1 cellular context compared by ENCODE assay signal in the genomic region with DNA sequence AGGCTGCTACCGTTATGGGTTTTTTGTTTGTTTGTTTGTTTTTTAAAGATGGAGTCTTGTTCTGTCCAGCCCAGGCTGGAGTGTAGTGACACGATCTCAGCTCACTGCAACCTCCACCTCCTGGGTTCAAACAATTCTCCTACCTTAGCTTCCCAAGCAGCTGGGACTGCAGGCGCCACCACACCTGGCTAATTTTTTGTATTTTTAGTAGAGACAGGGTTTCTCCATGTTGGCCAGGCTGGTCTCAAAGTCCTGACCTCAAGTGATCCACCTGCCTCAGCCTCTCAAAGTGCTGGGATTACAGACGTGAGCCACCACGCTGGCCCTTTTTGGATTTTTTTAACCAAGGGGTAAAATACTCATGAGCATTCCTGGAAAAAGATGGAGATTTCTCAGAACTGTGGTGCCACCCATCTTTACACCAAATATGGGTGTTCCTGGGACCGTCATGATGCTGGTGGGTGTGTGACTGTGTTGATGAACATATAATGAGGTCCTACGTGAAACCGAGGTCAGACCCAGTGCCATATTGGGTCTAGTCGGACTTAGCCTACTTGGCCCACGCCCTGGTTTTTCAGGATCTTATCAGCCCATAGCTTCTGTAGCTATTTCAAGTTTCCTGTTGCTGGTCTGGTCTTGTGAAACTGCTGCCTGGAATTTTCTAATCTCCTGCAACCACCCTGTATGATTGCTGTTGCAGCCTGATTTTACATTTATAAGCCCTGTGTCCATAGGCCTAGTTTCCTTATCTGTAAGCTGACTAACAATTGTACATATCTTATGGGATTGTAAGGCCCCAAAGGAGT.
TF ChIP-seq lines count a peak whose summit lies in the region.

No MANE protein-coding gene starts in this region.

TF ChIP-seq in K562, 482 proteins besides CTCF, POLR2A, EP300 and RAD21 (continued from another document and continues in another):
- TF ChIP-seq, protein P1, sequence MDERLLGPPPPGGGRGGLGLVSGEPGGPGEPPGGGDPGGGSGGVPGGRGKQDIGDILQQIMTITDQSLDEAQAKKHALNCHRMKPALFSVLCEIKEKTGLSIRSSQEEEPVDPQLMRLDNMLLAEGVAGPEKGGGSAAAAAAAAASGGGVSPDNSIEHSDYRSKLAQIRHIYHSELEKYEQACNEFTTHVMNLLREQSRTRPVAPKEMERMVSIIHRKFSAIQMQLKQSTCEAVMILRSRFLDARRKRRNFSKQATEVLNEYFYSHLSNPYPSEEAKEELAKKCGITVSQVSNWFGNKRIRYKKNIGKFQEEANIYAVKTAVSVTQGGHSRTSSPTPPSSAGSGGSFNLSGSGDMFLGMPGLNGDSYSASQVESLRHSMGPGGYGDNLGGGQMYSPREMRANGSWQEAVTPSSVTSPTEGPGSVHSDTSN (CRISPR knock-in tag; IDR thresholded peaks at IDR 0.05; ENCODE audit: low read depth): no peak
- TF ChIP-seq, protein P1 (tag; conservative IDR thresholded peaks at IDR 0.05; ENCODE audit: low read depth): 0 out of 2 replicates have a peak, but pooled peaks have one; percentile 19
- TF ChIP-seq ZNF175 (CRISPR knock-in tag; IDR thresholded peaks at IDR 0.05; ENCODE audit: low read depth): peak; percentile 47; the same call in 1 of the 2 replicates
- TF ChIP-seq NEUROD1 (IDR thresholded peaks at IDR 0.05; ENCODE audit: borderline replicate concordance, low read depth, low read length, partially characterized antibody): peak; percentile 84
- TF ChIP-seq MYC (IDR thresholded peaks at IDR 0.05; ENCODE audit: low read depth, low read length): peak; percentile 70; the same call in 1 of the 2 replicates
- TF ChIP-seq MYC (CRISPR knock-in tag; IDR thresholded peaks at IDR 0.05; ENCODE audit: borderline replicate concordance, low read depth): no peak; the same call in 1 of the 2 replicates
- TF ChIP-seq MBD2 (IDR thresholded peaks at IDR 0.05; ENCODE audit: borderline replicate concordance, low read depth): peak; percentile 89
- no peak for TF ChIP-seq IRF2 (CRISPR knock-in tag; IDR thresholded peaks at IDR 0.05)
- TF ChIP-seq HDAC3 (IDR thresholded peaks at IDR 0.05; ENCODE audit: borderline replicate concordance, partially characterized antibody): peak; percentile 99
- peak; percentile 98 for TF ChIP-seq KLF1 (tag; IDR thresholded peaks at IDR 0.05)
- no peak for TF ChIP-seq BRF1 (IDR thresholded peaks at IDR 0.05; ENCODE audit: borderline replicate concordance, extremely low read depth, insufficient read length)
- TF ChIP-seq GATAD2A (IDR thresholded peaks at IDR 0.05): 0 out of 2 replicates have a peak, but pooled peaks have one; percentile 38
- TF ChIP-seq CSDE1 (IDR thresholded peaks at IDR 0.05): no peak
- TF ChIP-seq NRF1 (conservative IDR thresholded peaks at IDR 0.05 in 1 of 2, IDR thresholded peaks at IDR 0.05 in 1 of 2): peak; percentile 35 to 43; a peak in 3 of 4 replicates
- TF ChIP-seq, protein P2, sequence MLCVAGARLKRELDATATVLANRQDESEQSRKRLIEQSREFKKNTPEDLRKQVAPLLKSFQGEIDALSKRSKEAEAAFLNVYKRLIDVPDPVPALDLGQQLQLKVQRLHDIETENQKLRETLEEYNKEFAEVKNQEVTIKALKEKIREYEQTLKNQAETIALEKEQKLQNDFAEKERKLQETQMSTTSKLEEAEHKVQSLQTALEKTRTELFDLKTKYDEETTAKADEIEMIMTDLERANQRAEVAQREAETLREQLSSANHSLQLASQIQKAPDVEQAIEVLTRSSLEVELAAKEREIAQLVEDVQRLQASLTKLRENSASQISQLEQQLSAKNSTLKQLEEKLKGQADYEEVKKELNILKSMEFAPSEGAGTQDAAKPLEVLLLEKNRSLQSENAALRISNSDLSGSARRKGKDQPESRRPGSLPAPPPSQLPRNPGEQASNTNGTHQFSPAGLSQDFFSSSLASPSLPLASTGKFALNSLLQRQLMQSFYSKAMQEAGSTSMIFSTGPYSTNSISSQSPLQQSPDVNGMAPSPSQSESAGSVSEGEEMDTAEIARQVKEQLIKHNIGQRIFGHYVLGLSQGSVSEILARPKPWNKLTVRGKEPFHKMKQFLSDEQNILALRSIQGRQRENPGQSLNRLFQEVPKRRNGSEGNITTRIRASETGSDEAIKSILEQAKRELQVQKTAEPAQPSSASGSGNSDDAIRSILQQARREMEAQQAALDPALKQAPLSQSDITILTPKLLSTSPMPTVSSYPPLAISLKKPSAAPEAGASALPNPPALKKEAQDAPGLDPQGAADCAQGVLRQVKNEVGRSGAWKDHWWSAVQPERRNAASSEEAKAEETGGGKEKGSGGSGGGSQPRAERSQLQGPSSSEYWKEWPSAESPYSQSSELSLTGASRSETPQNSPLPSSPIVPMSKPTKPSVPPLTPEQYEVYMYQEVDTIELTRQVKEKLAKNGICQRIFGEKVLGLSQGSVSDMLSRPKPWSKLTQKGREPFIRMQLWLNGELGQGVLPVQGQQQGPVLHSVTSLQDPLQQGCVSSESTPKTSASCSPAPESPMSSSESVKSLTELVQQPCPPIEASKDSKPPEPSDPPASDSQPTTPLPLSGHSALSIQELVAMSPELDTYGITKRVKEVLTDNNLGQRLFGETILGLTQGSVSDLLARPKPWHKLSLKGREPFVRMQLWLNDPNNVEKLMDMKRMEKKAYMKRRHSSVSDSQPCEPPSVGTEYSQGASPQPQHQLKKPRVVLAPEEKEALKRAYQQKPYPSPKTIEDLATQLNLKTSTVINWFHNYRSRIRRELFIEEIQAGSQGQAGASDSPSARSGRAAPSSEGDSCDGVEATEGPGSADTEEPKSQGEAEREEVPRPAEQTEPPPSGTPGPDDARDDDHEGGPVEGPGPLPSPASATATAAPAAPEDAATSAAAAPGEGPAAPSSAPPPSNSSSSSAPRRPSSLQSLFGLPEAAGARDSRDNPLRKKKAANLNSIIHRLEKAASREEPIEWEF (CRISPR knock-in tag; IDR thresholded peaks at IDR 0.05): no peak; the same call in 1 of the 2 replicates
- peak; percentile 36; the same call in 1 of the 2 replicates for TF ChIP-seq ZBTB2 (IDR thresholded peaks at IDR 0.05)
- TF ChIP-seq KAT7 (CRISPR knock-in tag; IDR thresholded peaks at IDR 0.05; ENCODE audit: borderline replicate concordance): peak; percentile 33; the same call in 1 of the 2 replicates
- TF ChIP-seq, protein P3, sequence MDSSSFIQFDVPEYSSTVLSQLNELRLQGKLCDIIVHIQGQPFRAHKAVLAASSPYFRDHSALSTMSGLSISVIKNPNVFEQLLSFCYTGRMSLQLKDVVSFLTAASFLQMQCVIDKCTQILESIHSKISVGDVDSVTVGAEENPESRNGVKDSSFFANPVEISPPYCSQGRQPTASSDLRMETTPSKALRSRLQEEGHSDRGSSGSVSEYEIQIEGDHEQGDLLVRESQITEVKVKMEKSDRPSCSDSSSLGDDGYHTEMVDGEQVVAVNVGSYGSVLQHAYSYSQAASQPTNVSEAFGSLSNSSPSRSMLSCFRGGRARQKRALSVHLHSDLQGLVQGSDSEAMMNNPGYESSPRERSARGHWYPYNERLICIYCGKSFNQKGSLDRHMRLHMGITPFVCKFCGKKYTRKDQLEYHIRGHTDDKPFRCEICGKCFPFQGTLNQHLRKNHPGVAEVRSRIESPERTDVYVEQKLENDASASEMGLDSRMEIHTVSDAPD (CRISPR knock-in tag; IDR thresholded peaks at IDR 0.05): peak; percentile 46; the same call in 1 of the 2 replicates
- no peak for TF ChIP-seq ZNF830 (CRISPR knock-in tag; IDR thresholded peaks at IDR 0.05)
- no peak for TF ChIP-seq ZNF79 (CRISPR knock-in tag; IDR thresholded peaks at IDR 0.05; ENCODE audit: low read depth)
- TF ChIP-seq NFYB (IDR thresholded peaks at IDR 0.05; ENCODE audit: extremely low read depth, insufficient read length): no peak
- no peak for TF ChIP-seq OTX1 (CRISPR knock-in tag; IDR thresholded peaks at IDR 0.05)
- TF ChIP-seq NCOA4 (IDR thresholded peaks at IDR 0.05; ENCODE audit: partially characterized antibody): no peak
- peak; percentile 81 for TF ChIP-seq ZBED1 (IDR thresholded peaks at IDR 0.05)
- TF ChIP-seq ZFX (CRISPR knock-in tag; IDR thresholded peaks at IDR 0.05): peak; percentile 75
- peak; percentile 76; the same call in 1 of the 2 replicates for TF ChIP-seq CREB3L1 (IDR thresholded peaks at IDR 0.05; ENCODE audit: borderline replicate concordance, low read depth)
- peak; percentile 96 for TF ChIP-seq SMARCE1 (IDR thresholded peaks at IDR 0.05)
- peak; percentile 38; the same call in 1 of the 2 replicates for TF ChIP-seq MXI1 (IDR thresholded peaks at IDR 0.05; ENCODE audit: low read depth, low read length)
- peak; percentile 29; the same call in 1 of the 2 replicates for TF ChIP-seq HINFP (tag; conservative IDR thresholded peaks at IDR 0.05; ENCODE audit: low read depth)
- TF ChIP-seq, protein P4, sequence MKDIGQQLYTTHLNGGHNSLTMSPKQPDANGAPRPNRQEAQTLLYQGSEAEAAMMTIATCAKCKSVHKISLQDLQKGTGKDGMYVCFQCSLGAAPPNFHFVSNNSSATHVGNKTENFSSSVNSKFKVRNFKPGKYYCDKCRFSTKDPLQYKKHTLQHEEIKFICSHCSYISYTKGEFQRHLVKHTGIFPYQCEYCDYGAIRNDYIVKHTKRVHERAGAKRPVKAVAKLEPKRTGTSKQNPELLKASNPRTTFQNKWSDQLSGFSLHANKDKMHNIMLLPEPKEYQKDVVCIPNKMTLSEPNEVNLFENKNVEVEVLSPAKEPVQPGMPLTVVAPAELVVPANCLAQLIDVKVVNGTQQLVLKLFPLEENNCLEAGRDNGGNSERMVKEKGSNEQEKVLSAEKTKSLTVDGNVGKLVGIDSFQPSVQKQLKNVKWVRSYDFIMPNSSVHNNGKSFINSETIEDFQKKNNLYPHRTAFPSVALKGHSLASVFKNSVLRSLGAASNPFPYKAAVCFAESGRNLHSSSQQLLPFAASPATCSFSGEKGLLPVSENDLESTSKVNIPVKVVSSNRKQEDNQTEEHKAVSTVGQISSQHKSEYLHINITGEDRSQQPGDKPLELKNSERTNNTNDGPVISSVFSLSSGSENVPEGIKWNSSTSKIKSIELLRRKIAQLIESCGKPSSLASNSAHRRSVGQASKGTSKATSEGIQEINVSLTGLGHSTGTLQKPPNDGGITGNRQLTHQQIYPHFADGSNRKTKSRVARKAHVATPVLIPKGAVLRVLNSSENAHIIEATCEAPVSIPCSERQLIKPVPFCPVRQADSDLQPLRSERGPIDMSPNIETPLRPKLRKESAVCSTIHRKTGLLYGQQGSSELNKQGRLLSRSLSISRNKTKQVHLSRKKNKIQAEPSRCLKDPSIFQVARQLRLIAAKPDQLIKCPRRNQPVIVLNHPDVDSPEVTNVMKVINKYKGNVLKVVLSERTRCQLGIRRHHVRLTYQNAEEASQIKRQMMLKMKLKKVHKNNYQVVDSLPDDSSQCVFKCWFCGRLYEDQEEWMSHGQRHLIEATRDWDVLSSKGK (CRISPR knock-in tag; IDR thresholded peaks at IDR 0.05): no peak
- TF ChIP-seq NCOA1 (IDR thresholded peaks at IDR 0.05; ENCODE audit: low read depth): peak; percentile 92; the same call in 1 of the 2 replicates
- TF ChIP-seq, protein P5, sequence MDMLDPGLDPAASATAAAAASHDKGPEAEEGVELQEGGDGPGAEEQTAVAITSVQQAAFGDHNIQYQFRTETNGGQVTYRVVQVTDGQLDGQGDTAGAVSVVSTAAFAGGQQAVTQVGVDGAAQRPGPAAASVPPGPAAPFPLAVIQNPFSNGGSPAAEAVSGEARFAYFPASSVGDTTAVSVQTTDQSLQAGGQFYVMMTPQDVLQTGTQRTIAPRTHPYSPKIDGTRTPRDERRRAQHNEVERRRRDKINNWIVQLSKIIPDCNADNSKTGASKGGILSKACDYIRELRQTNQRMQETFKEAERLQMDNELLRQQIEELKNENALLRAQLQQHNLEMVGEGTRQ (CRISPR knock-in tag; IDR thresholded peaks at IDR 0.05): no peak
- TF ChIP-seq KHSRP (IDR thresholded peaks at IDR 0.05): peak; percentile 79
- TF ChIP-seq ZNF174 (CRISPR knock-in tag; IDR thresholded peaks at IDR 0.05): no peak
